19 cellular contexts compared by ENCODE assay signal in the genomic region with DNA sequence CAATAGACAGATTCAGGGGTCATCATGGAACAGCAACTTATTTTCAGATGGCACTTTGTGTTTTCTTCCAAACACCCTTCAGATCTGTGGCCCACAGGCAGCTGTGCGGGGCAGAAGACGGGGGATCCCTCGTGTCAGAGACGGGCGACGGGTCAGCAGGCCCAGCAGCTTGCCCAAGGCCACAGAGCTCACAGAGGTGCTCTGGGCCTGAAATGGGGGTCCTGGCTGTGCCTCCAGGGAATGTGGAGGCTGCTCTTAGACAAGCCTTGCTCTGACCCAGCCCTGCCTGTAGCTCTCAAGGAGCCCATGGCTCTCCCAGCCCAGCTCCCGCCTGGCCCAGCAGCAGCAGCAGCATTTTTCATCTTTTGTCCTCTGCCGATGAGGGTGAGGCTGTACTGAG. TPM values are rescaled to one million over a fixed set of nuclear protein-coding genes. Genes with fewer than 3 reads are reported as not detected.
DNase-seq lines count a peak whose midpoint lies in the region; ATAC-seq, FAIRE-seq and TF ChIP-seq lines count a peak whose summit lies in the region.
"Had no signal": no experiment of that assay in that cellular context is flagged by ENCODE, and none has a peak within 500 bp of the region (broad histone marks: within the 10 kb centered on the region; RNA-seq: fewer than 3 reads in every experiment).

No MANE protein-coding gene starts in this region.

- H3K36me3 Mint-ChIP-seq in chondrocyte (ENCODE audit: low read depth), result peaks cover 4% of the 10 kb centered on the region
- peaks cover 0 to 4% (median 0%) of the 10 kb centered on the region in 3 donors for H3K36me3 Mint-ChIP-seq in naive thymus-derived CD8-positive, alpha-beta T cell

- TF ChIP-seq EP300 in HepG2 (IDR thresholded peaks at IDR 0.05; ENCODE audit: low read depth in 2 of 2, low read length in 2 of 2), result no peak
- TF ChIP-seq EP300 in HepG2 (CRISPR knock-in tag; IDR thresholded peaks at IDR 0.05; ENCODE audit: borderline replicate concordance), result no peak

- POLR2A ChIA-PET in HepG2 (lab: Yijun Ruan, JAX), result no interaction called here
- POLR2A ChIA-PET in naive thymus-derived CD8-positive, alpha-beta T cell (lab: Charles Lee), result no interaction called here

- intact Hi-C loops in Right ventricle myocardium superior (cut with DNase I) (no loop called here), left cardiac atrium (cut with DNase I) (no loop called here), HepG2 (cut with micrococcal nuclease; ENCODE audit: unreplicated experiment) (no loop called here), spleen (cut with DNase I; ENCODE audit: low total_unique reads) (no loop called here)

- H3K79me2 ChIP-seq in HepG2 (ENCODE audit: insufficient read depth, low read length), result no peaks in the 10 kb centered on the region

- H3K36me3 ChIP-seq in HepG2 (replicated peaks in 1 of 2; ENCODE audit: control insufficient read depth in 1 of 2, insufficient read depth in 2 of 2, low read length in 2 of 2) (peaks cover 38 to 66% of the 10 kb centered on the region in 2 experiments; a peak in 4 of 5 replicates), spleen (peaks cover 0 to 84% (median 41%) of the 10 kb centered on the region in 6 donors)

- CTCF ChIA-PET in HepG2 (lab: Yijun Ruan, JAX; ENCODE audit: low intra/inter-chr PET ratio, low total read pairs), result no interaction called here

- no TSS peak for BruUV-seq in HepG2 (replicated peaks; lab: Mats Ljungman, UMichigan)

- H3K4me3 Mint-ChIP-seq in chondrocyte (ENCODE audit: unreplicated experiment), result no peak overlapping the region
- H3K4me3 Mint-ChIP-seq in naive thymus-derived CD8-positive, alpha-beta T cell, result no peak overlapping the region
- H3K4me3 Mint-ChIP-seq: CD4-positive, alpha-beta T cell had no signal

- no peak overlapping the region for H3K9ac ChIP-seq in HepG2 (ENCODE audit: insufficient read depth, low read depth, low read length)
- H3K9ac ChIP-seq: GM23248 had no signal

- H3K9me3 Mint-ChIP-seq in chondrocyte (ENCODE audit: low read depth), result no peaks in the 10 kb centered on the region
- H3K9me3 Mint-ChIP-seq in naive thymus-derived CD8-positive, alpha-beta T cell, result peaks cover 0 to 6% (median 0%) of the 10 kb centered on the region in 9 donors

- no peak overlapping the region for H3K4me2 ChIP-seq in HepG2 (ENCODE audit: low read depth, low read length)

- FAIRE-seq in HepG2 (lab: Jason Lieb, UNC), result no peak
- FAIRE-seq: GM12878, GM18507 had no signal

- TF ChIP-seq RAD21 in HepG2 (CRISPR knock-in tag; IDR thresholded peaks at IDR 0.05), result no peak

- TF ChIP-seq POLR2A in HepG2 (IDR thresholded peaks at IDR 0.05; ENCODE audit: insufficient read depth in 1 of 2, low read depth in 2 of 2, low read length in 2 of 2) (no peak), spleen (IDR thresholded peaks at IDR 0.05) (no peak)

- no peaks in the 10 kb centered on the region for H3K27me3 Mint-ChIP-seq in chondrocyte (ENCODE audit: low read depth)
- H3K27me3 Mint-ChIP-seq in naive thymus-derived CD8-positive, alpha-beta T cell, result no peaks in the 10 kb centered on the region
- H3K27me3 Mint-ChIP-seq: CD4-positive, alpha-beta T cell had no signal

- H3K9me3 ChIP-seq in HepG2 (ENCODE audit: low read length) (0 out of 2 replicates have a peak, but pooled peaks cover 5% of the 10 kb centered on the region), spleen (peaks cover 0 to 10% (median 2%) of the 10 kb centered on the region in 8 donors)

- no peaks in the 10 kb centered on the region; the same call in 1 of the 2 replicates for H4K20me1 ChIP-seq in HepG2 (ENCODE audit: insufficient read depth, low read length)

- H3K4me3 ChIP-seq in HepG2 (replicated peaks in 1 of 3; ENCODE audit: insufficient read depth in 1 of 3, low read depth in 2 of 3, low read length in 3 of 3) (no peak overlapping the region), spleen (no peak overlapping the region)
- H3K4me3 ChIP-seq: GM12878, GM23248 had no signal

- H2AFZ ChIP-seq in HepG2 (ENCODE audit: low read length), result no peak overlapping the region
- H2AFZ ChIP-seq: GM23248 had no signal

- H3K4me1 ChIP-seq in HepG2 (ENCODE audit: insufficient read depth, low read length), result no peaks in the 10 kb centered on the region
- H3K4me1 ChIP-seq in spleen, result peaks cover 0 to 25% (median 17%) of the 10 kb centered on the region in 6 donors

- no peaks in the 10 kb centered on the region for H3K4me1 Mint-ChIP-seq in chondrocyte (ENCODE audit: low read depth)
- H3K4me1 Mint-ChIP-seq in naive thymus-derived CD8-positive, alpha-beta T cell, result peaks cover 0 to 21% (median under 1%) of the 10 kb centered on the region in 4 donors

- ATAC-seq in Right ventricle myocardium superior (ENCODE audit: poor library complexity), result no peak
- ATAC-seq in left cardiac atrium, result no peak
- no peak for ATAC-seq in HepG2
- ATAC-seq in naive thymus-derived CD8-positive, alpha-beta T cell, result no peak
- ATAC-seq: GM12878 had no signal

- H3K27ac ChIP-seq in HepG2 (ENCODE audit: extremely low read length, insufficient read depth, low read length), result no peak overlapping the region
- no peak overlapping the region for H3K27ac ChIP-seq in spleen
- H3K27ac ChIP-seq: GM23248, HL-60 had no signal

- 100% methylated on average over 7 of the region's 8 CpGs for WGBS in HepG2 (ENCODE audit: low lambda C conversion rate)
- WGBS in spleen, 5 donors, result 86 to 96% (median 93%) methylated on average over 8 of the region's 8 CpGs

- in situ Hi-C loops in HepG2 (cut with HindIII; ENCODE audit: extremely low pct_ligation_motif_present, low pct_unique_long_range_greater_than_20kb), result no loop called here

- no peaks in the 10 kb centered on the region for H3K27me3 ChIP-seq in HepG2 (ENCODE audit: control insufficient read depth in 1 of 2, insufficient read depth in 2 of 2, low read length in 2 of 2)
- H3K27me3 ChIP-seq in spleen (replicated peaks in 1 of 7), result peaks cover 0 to 15% (median 0%) of the 10 kb centered on the region in 7 donors

- no peak overlapping the region for H3K27ac Mint-ChIP-seq in chondrocyte (ENCODE audit: unreplicated experiment)
- no peak overlapping the region for H3K27ac Mint-ChIP-seq in naive thymus-derived CD8-positive, alpha-beta T cell
- H3K27ac Mint-ChIP-seq: CD4-positive, alpha-beta T cell had no signal

- TF ChIP-seq CTCF in chondrocyte (IDR thresholded peaks at IDR 0.05), result no peak
- no peak for TF ChIP-seq CTCF in HepG2 (CRISPR knock-in tag; IDR thresholded peaks at IDR 0.05)
- no peak for TF ChIP-seq CTCF in spleen (IDR thresholded peaks at IDR 0.05 in 8 of 11, conservative IDR thresholded peaks at IDR 0.05 in 3 of 11)

- DNase-seq in Right ventricle myocardium superior, result peak; percentile 12
- no peak for DNase-seq in left cardiac atrium
- peak; percentile 71 for DNase-seq in chondrocyte (ENCODE audit: low spot score)
- DNase-seq in HepG2 (ENCODE audit: low spot score), result no peak
- peak; percentile 44 for DNase-seq in spleen
- DNase-seq in naive thymus-derived CD8-positive, alpha-beta T cell, result no peak
- DNase-seq in germinal center (ENCODE audit: low spot score), result no peak
- no peak for DNase-seq in D341Med (ENCODE audit: low spot score)
- DNase-seq: 8988T; ACHN; C1 segment of cervical spinal cord; Calu3; CD4-positive, alpha-beta T cell; DMS79; GM23248; H7 had no signal

TF ChIP-seq in HepG2, 621 proteins besides CTCF, POLR2A, EP300 and RAD21:
- TF ChIP-seq ZNF678 (CRISPR knock-in tag; IDR thresholded peaks at IDR 0.05) (no peak), NFKB2 (CRISPR knock-in tag; IDR thresholded peaks at IDR 0.05; ENCODE audit: borderline replicate concordance) (no peak), AGO2 (optimal IDR thresholded peaks at IDR 0.05; ENCODE audit: low read depth, low read length) (peak; percentile 4), TMF1 (CRISPR knock-in tag; IDR thresholded peaks at IDR 0.05; ENCODE audit: low read depth) (0 out of 2 replicates have a peak, but pooled peaks have one; percentile 21)

RNA-seq across cellular contexts. Expression of a gene that starts 40.9 kb away (rescaled TPM):
- total RNA-seq in Right ventricle myocardium superior, result 0.94 TPM
- 1 to 10 TPM in 1 of 2 donors, under 1 TPM in 1; 0.88 to 1.4 TPM for total RNA-seq in left cardiac atrium
- total RNA-seq in chondrocyte, result 0.74 to 1.2 TPM in 2 of 3 replicates, not detected in the other
- 32.5 and 34.9 TPM in 2 replicates for total RNA-seq in HepG2 (2016; rRNA removed; fragmentation: Illumina TruSeq; extraction: Trizol)
- total RNA-seq in HepG2 (2016; cell fraction: cytosol; rRNA removed; fragmentation: Illumina TruSeq; extraction: Trizol; ENCODE audit: low read depth), result 5.5 and 6.4 TPM in 2 replicates
- total RNA-seq in HepG2 (2016; cell fraction: insoluble cytoplasmic fraction; rRNA removed; fragmentation: Illumina TruSeq; extraction: Trizol), result 25.6 and 34.1 TPM in 2 replicates
- total RNA-seq in HepG2 (2016; cell fraction: membrane; rRNA removed; fragmentation: Illumina TruSeq; extraction: Trizol), result 13.0 TPM in 2 replicates
- total RNA-seq in HepG2 (2016; cell fraction: nucleus; rRNA removed; fragmentation: Illumina TruSeq; extraction: Trizol), result 26.8 and 31.9 TPM in 2 replicates
- 11.6 and 15.6 TPM in 2 replicates for polyA plus RNA-seq in HepG2 (2011; rRNA removed)
- polyA plus RNA-seq in HepG2 (2011; cell fraction: cytosol; rRNA removed), result 6.1 and 10.1 TPM in 2 replicates
- 107 and 130 TPM in 2 replicates for polyA plus RNA-seq in HepG2 (2011; cell fraction: nucleus; rRNA removed)
- polyA plus RNA-seq in HepG2 (2012), result 20.2 and 23.9 TPM in 2 replicates
- 4.0 and 4.1 TPM in 2 replicates for polyA plus RNA-seq in HepG2 (2016; cell fraction: cytosol; fragmentation: Illumina TruSeq; extraction: Trizol; ENCODE audit: low read depth)
- polyA plus RNA-seq in HepG2 (2016; cell fraction: insoluble cytoplasmic fraction; fragmentation: Illumina TruSeq; extraction: Trizol; ENCODE audit: low read depth), result 23.4 and 31.6 TPM in 2 replicates
- polyA plus RNA-seq in HepG2 (2016; cell fraction: membrane; fragmentation: Illumina TruSeq; extraction: Trizol; ENCODE audit: low read depth), result 7.8 and 8.3 TPM in 2 replicates
- polyA plus RNA-seq in HepG2 (2016; cell fraction: nucleus; fragmentation: Illumina TruSeq; extraction: Trizol; ENCODE audit: insufficient read depth, low read depth), result 46.0 and 50.9 TPM in 2 replicates
- 55.5 TPM in 1 of 2 replicates, not detected in the other for polyA minus RNA-seq in HepG2 (2011; rRNA and poly(A)+ RNA removed; ENCODE audit: low replicate concordance)
- polyA minus RNA-seq in HepG2 (2011; cell fraction: cytosol; rRNA and poly(A)+ RNA removed), result 17.1 and 19.0 TPM in 2 replicates
- 35.9 and 37.7 TPM in 2 replicates for polyA minus RNA-seq in HepG2 (2011; cell fraction: nucleus; rRNA and poly(A)+ RNA removed)
- total RNA-seq in spleen, result 1 to 10 TPM; 1.0 to 4.5 (median 3.1) TPM
- polyA plus RNA-seq in spleen, result 1 to 10 TPM; 1.3 to 1.5 (median 1.5) TPM
- 1 to 10 TPM; 5.0 to 8.7 TPM for total RNA-seq in naive thymus-derived CD8-positive, alpha-beta T cell
- polyA plus RNA-seq in naive thymus-derived CD8-positive, alpha-beta T cell, result 1 to 10 TPM; 1.7 to 2.7 (median 2.4) TPM
- total RNA-seq: Calu3 had no signal

Comparison
In these comparisons a context has a peak if more than half of its experiments do, and no peak if none do; other contexts are left out.
1. DNase-seq: peak in Right ventricle myocardium superior (single experiment), chondrocyte (single experiment) and spleen (single experiment); none in left cardiac atrium (single experiment), HepG2 (single experiment), naive thymus-derived CD8-positive, alpha-beta T cell (0 of 10), germinal center (single experiment) and D341Med (single experiment).